Comparison of ENCODE assay signal across 2 cellular contexts in genomic region chr20:41058674-41059008, GRCh38.
TF ChIP-seq lines count a peak whose summit lies in the region.

No MANE protein-coding gene starts in this region.

TF ChIP-seq in IMR-90, 13 proteins besides CTCF, POLR2A, EP300 and RAD21:
- TF ChIP-seq ELK1 (IDR thresholded peaks at IDR 0.05; ENCODE audit: borderline replicate concordance, low read depth, low read length) (no peak), USF2 (IDR thresholded peaks at IDR 0.05; ENCODE audit: low read depth, low read length) (no peak), NFE2L2 (IDR thresholded peaks at IDR 0.05; ENCODE audit: low read depth, low read length) (no peak), SMC3 (IDR thresholded peaks at IDR 0.05; ENCODE audit: low read depth, low read length) (no peak), FOS (IDR thresholded peaks at IDR 0.05; ENCODE audit: low read depth, low read length) (0 out of 2 replicates have a peak, but pooled peaks have one; percentile 46)

TF ChIP-seq in K562, 482 proteins besides CTCF, POLR2A, EP300 and RAD21 (continues in another document):
- TF ChIP-seq FUS (optimal IDR thresholded peaks at IDR 0.05; ENCODE audit: low read depth, low read length) (no peak), EZH2 (IDR thresholded peaks at IDR 0.05; ENCODE audit: borderline replicate concordance, low read depth, low read length) (no peak), ZKSCAN3 (CRISPR knock-in tag; IDR thresholded peaks at IDR 0.05) (no peak), SFPQ (IDR thresholded peaks at IDR 0.05; ENCODE audit: low read depth, low read length) (no peak), HOXB6 (CRISPR knock-in tag; IDR thresholded peaks at IDR 0.05; ENCODE audit: borderline replicate concordance) (no peak), CEBPB (tag; IDR thresholded peaks at IDR 0.05) (no peak), HNRNPUL1 (IDR thresholded peaks at IDR 0.05; ENCODE audit: low read length) (no peak), MLX (CRISPR knock-in tag; conservative IDR thresholded peaks at IDR 0.05) (no peak), SMC3 (conservative IDR thresholded peaks at IDR 0.05; ENCODE audit: insufficient read depth, low read depth, low read length) (no peak), ZNF584 (CRISPR knock-in tag; IDR thresholded peaks at IDR 0.05; ENCODE audit: low read depth) (no peak), GABPB2 (CRISPR knock-in tag; conservative IDR thresholded peaks at IDR 0.05) (no peak), MAFK (IDR thresholded peaks at IDR 0.05; ENCODE audit: low read length) (no peak), CHD4 (IDR thresholded peaks at IDR 0.05; ENCODE audit: insufficient read depth, insufficient replicate concordance, low read depth, low read length, poor library complexity, severe bottlenecking) (no peak), BRF1 (IDR thresholded peaks at IDR 0.05; ENCODE audit: borderline replicate concordance, extremely low read depth, insufficient read length) (no peak), EWSR1 (IDR thresholded peaks at IDR 0.05; ENCODE audit: borderline replicate concordance, low read depth, partially characterized antibody) (no peak), STAT6 (CRISPR knock-in tag; IDR thresholded peaks at IDR 0.05) (no peak), CBX1 (IDR thresholded peaks at IDR 0.05; ENCODE audit: low read depth) (no peak), ZFX (CRISPR knock-in tag; IDR thresholded peaks at IDR 0.05) (no peak), STAG1 (CRISPR knock-in tag; IDR thresholded peaks at IDR 0.05; ENCODE audit: borderline replicate concordance) (no peak), PATZ1 (CRISPR knock-in tag; IDR thresholded peaks at IDR 0.05; ENCODE audit: borderline replicate concordance) (no peak), TGIF2 (CRISPR knock-in tag; IDR thresholded peaks at IDR 0.05) (no peak), ZNF766 (CRISPR knock-in tag; conservative IDR thresholded peaks at IDR 0.05) (no peak), NR0B1 (IDR thresholded peaks at IDR 0.05; ENCODE audit: partially characterized antibody) (no peak), EGR1 (conservative IDR thresholded peaks at IDR 0.05) (peak; percentile 65; the same call in 1 of the 2 replicates), XRCC5 (IDR thresholded peaks at IDR 0.05; ENCODE audit: low read depth, low read length) (no peak), SRSF1 (IDR thresholded peaks at IDR 0.05; ENCODE audit: low read depth, low read length) (no peak), NFE2 (IDR thresholded peaks at IDR 0.05; ENCODE audit: low read depth) (no peak), ELK3 (CRISPR knock-in tag; IDR thresholded peaks at IDR 0.05) (no peak), MAFF (IDR thresholded peaks at IDR 0.05; ENCODE audit: low read length) (no peak), RERE (CRISPR knock-in tag; IDR thresholded peaks at IDR 0.05; ENCODE audit: borderline replicate concordance) (no peak), CREM (IDR thresholded peaks at IDR 0.05; ENCODE audit: low read depth) (0 out of 2 replicates have a peak, but pooled peaks have one; percentile 16), MXI1 (IDR thresholded peaks at IDR 0.05; ENCODE audit: low read depth, low read length) (no peak), HES1 (IDR thresholded peaks at IDR 0.05; ENCODE audit: low read depth) (no peak), TCFL5 (CRISPR knock-in tag; conservative IDR thresholded peaks at IDR 0.05) (no peak), BCOR (IDR thresholded peaks at IDR 0.05) (no peak), SNIP1 (IDR thresholded peaks at IDR 0.05; ENCODE audit: low read depth) (no peak), HNRNPLL (IDR thresholded peaks at IDR 0.05; ENCODE audit: low read depth, low read length, poor library complexity, severe bottlenecking) (no peak), CREB1 (IDR thresholded peaks at IDR 0.05) (no peak), CREB1 (CRISPR knock-in tag; IDR thresholded peaks at IDR 0.05) (no peak), SREBF2 (CRISPR knock-in tag; IDR thresholded peaks at IDR 0.05) (no peak), ETV6 (IDR thresholded peaks at IDR 0.05; ENCODE audit: borderline replicate concordance in 1 of 2, low read depth in 2 of 2, low read length in 1 of 2) (0 out of 4 replicates have a peak, but pooled peaks have one; percentile 1 to 5), ETV6 (CRISPR knock-in tag; IDR thresholded peaks at IDR 0.05; ENCODE audit: borderline replicate concordance) (no peak), TAF9B (IDR thresholded peaks at IDR 0.05; ENCODE audit: partially characterized antibody) (peak; percentile 0), SLC30A9 (CRISPR knock-in tag; IDR thresholded peaks at IDR 0.05) (no peak), ZNF644 (tag; IDR thresholded peaks at IDR 0.05; ENCODE audit: low read depth) (no peak), MITF (IDR thresholded peaks at IDR 0.05) (no peak), TRIM28 (IDR thresholded peaks at IDR 0.05) (no peak), FOXK1 (CRISPR knock-in tag; IDR thresholded peaks at IDR 0.05; ENCODE audit: borderline replicate concordance) (no peak), SRSF3 (IDR thresholded peaks at IDR 0.05; ENCODE audit: insufficient read depth, low read length) (no peak), FOXM1 (IDR thresholded peaks at IDR 0.05; ENCODE audit: low read depth) (no peak), FOXM1 (CRISPR knock-in tag; IDR thresholded peaks at IDR 0.05; ENCODE audit: low read depth) (no peak), TARDBP (IDR thresholded peaks at IDR 0.05) (no peak)
